Comparison of ENCODE assay signal across 9 cellular contexts in genomic region chr2:43427032-43427424, GRCh38.
DNase-seq lines count a peak whose midpoint lies in the region; ATAC-seq and TF ChIP-seq lines count a peak whose summit lies in the region.
"Had no signal": no experiment of that assay in that cellular context is flagged by ENCODE, and none has a peak within 500 bp of the region (broad histone marks: within the 10 kb centered on the region; RNA-seq: fewer than 3 reads in every experiment).

No MANE protein-coding gene starts in this region.

- peaks cover 44% of the 10 kb centered on the region for H3F3A ChIP-seq in MM.1S (ENCODE audit: insufficient read depth, low read length)

- intact Hi-C loops in CD14-positive monocyte (cut with micrococcal nuclease) (loop anchor here in 1 of 2 donors (5.0 kb wide), 1 partner anchor 35 kb away; no protein-coding TSS in a partner anchor), breast epithelium (cut with DNase I; ENCODE audit: low total_unique reads) (no loop called here)

- no peaks in the 10 kb centered on the region for H3K9me3 ChIP-seq in MM.1S (replicated peaks; ENCODE audit: insufficient read depth, low read length)
- no peaks in the 10 kb centered on the region for H3K9me3 ChIP-seq in breast epithelium
- H3K9me3 ChIP-seq in osteoblast (ENCODE audit: low read depth, low read length): no peaks in the 10 kb centered on the region

- no peaks in the 10 kb centered on the region for H3K27me3 ChIP-seq in MM.1S (replicated peaks; ENCODE audit: insufficient read depth, low read length)
- H3K27me3 ChIP-seq in breast epithelium: no peaks in the 10 kb centered on the region
- H3K27me3 ChIP-seq in osteoblast (ENCODE audit: insufficient read depth, low read length): no peaks in the 10 kb centered on the region
- H3K27me3 ChIP-seq: cardiac muscle cell had no signal

- H3K9me3 Mint-ChIP-seq in CD14-positive monocyte: peaks cover 0 to 1% (median 0%) of the 10 kb centered on the region in 7 donors

- H3K9me2 ChIP-seq in MM.1S (replicated peaks; ENCODE audit: insufficient read depth, low read length): no peaks in the 10 kb centered on the region

- no peak for TF ChIP-seq POLR2A in breast epithelium (IDR thresholded peaks at IDR 0.05)

- peak overlapping the region; percentile 47 for H2AFZ ChIP-seq in MM.1S (ENCODE audit: low read length)
- no peak overlapping the region for H2AFZ ChIP-seq in osteoblast (ENCODE audit: low read length)

- H3K36me3 Mint-ChIP-seq in CD14-positive monocyte: peaks cover 7 to 16% of the 10 kb centered on the region in 2 donors

- H3K79me2 ChIP-seq in MM.1S (ENCODE audit: low read length): peaks cover 4% of the 10 kb centered on the region; the same call in 1 of the 2 replicates
- H3K79me2 ChIP-seq in osteoblast (ENCODE audit: insufficient read depth, low read length): no peaks in the 10 kb centered on the region

- H3K4me3 ChIP-seq in MM.1S (ENCODE audit: low read length) (no peak overlapping the region), breast epithelium (no peak overlapping the region), osteoblast (ENCODE audit: insufficient read depth, low read length) (no peak overlapping the region)
- H3K4me3 ChIP-seq: cardiac muscle cell had no signal

- no peak overlapping the region for H3K4me3 Mint-ChIP-seq in CD14-positive monocyte

- no peaks in the 10 kb centered on the region for H3K36me3 ChIP-seq in MM.1S (replicated peaks; ENCODE audit: insufficient read depth, low read length)
- no peaks in the 10 kb centered on the region for H3K36me3 ChIP-seq in breast epithelium
- peaks cover 7% of the 10 kb centered on the region for H3K36me3 ChIP-seq in osteoblast (ENCODE audit: insufficient read depth, low read length)
- H3K36me3 ChIP-seq: cardiac muscle cell had no signal

- H4K20me1 ChIP-seq in MM.1S (ENCODE audit: insufficient read depth, low read length): no peaks in the 10 kb centered on the region
- H4K20me1 ChIP-seq in osteoblast (ENCODE audit: insufficient read depth, low read length): no peaks in the 10 kb centered on the region

- H3K27ac ChIP-seq in MM.1S (ENCODE audit: low read length): peak overlapping the region; percentile 96
- peak overlapping the region; percentile 62 to 80 for H3K27ac ChIP-seq in breast epithelium
- H3K27ac ChIP-seq in osteoblast (ENCODE audit: low read depth, low read length): peak overlapping the region; percentile 81
- H3K27ac ChIP-seq: cardiac muscle cell had no signal

- H3K27ac Mint-ChIP-seq in CD14-positive monocyte: peak overlapping the region; percentile 87 to 95 (median 92)

- H3K4me1 Mint-ChIP-seq in CD14-positive monocyte: peaks cover 43% of the 10 kb centered on the region

- peak overlapping the region; percentile 14; the same call in 1 of the 2 replicates for H3K9ac ChIP-seq in MM.1S (ENCODE audit: low read length)

- no peaks in the 10 kb centered on the region for H3K27me3 Mint-ChIP-seq in CD14-positive monocyte (ENCODE audit: low read depth in 3 of 3)

- ATAC-seq in HG03439 (IDR thresholded peaks at IDR 0.05; ENCODE audit: unreplicated experiment) (no peak), HG02852 (IDR thresholded peaks at IDR 0.05; ENCODE audit: unreplicated experiment) (no peak)

- TF ChIP-seq CTCF in CD14-positive monocyte (IDR thresholded peaks at IDR 0.05): no peak
- TF ChIP-seq CTCF in MM.1S (IDR thresholded peaks at IDR 0.05; ENCODE audit: low read length): no peak
- TF ChIP-seq CTCF in breast epithelium (IDR thresholded peaks at IDR 0.05): no peak
- TF ChIP-seq CTCF in osteoblast (IDR thresholded peaks at IDR 0.05; ENCODE audit: extremely low read depth, low read depth, low read length): no peak

- peak overlapping the region; percentile 42 for H3K4me2 ChIP-seq in MM.1S (ENCODE audit: low read depth, low read length)
- no peak overlapping the region for H3K4me2 ChIP-seq in osteoblast (ENCODE audit: insufficient read depth, low read length)

- DNase-seq in CD14-positive monocyte (ENCODE audit: low spot score) (no peak), MM.1S (no peak), breast epithelium (ENCODE audit: low spot score in 2 of 2) (no peak), osteoblast (ENCODE audit: insufficient read length, low spot score, missing footprints) (no peak), DMS 273 (lab: John Stamatoyannopoulos, UW; ENCODE audit: unreplicated experiment) (no peak)
- no peak for DNase-seq in stimulated activated naive CD4-positive, alpha-beta T cell (lab: John Stamatoyannopoulos, UW)

- H3K4me1 ChIP-seq in MM.1S (ENCODE audit: low read length): peaks cover 49% of the 10 kb centered on the region
- H3K4me1 ChIP-seq in breast epithelium: peaks cover 0 to 20% of the 10 kb centered on the region in 2 donors
- H3K4me1 ChIP-seq in osteoblast (ENCODE audit: insufficient read depth, low read length): peaks cover 36% of the 10 kb centered on the region
